Comparison of ENCODE assay signal across 1 cellular context in the genomic region with DNA sequence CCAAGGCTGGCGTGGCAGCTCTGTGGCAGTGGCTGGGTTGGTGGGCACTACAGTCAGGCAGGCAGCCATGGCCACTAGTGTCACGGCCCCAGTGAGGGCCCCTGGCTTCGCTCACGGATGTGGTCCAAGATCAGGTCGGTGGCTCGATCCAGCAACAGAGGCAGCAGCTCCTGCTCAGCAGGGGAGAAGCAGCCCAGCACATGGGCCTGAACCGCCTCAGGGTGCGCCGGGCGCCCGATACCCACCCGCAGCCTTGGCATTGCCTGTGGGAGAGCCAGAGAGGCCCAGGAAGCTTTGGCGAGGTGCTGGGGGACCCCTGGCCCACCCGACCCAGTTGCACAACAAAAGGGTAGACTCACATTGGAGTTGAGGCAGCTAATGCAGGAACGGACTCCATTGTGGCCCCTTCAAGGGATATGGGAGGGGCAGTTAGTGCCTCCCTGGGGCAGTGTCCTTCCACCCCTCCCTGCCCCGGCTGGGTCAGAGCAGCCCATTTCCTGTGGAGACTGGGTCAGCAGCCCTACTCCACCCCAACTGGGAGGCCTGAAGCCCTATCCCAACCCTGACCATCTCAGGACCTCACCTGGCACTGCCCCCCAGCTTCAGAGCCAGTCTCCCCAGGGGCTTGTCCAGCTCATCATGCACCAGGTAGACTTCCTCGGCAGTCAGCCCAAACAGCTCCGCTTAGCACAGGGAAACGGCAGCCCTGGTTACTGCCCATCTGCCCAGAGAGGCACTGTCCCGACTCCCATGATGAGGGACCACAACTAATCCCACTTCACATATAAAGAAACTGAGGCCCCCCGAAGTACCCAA.
A peak's percentile ranks its signal among the peaks of the same experiment; 100 is the strongest.
TF ChIP-seq lines count a peak whose summit lies in the region.

No MANE protein-coding gene starts in this region.

TF ChIP-seq in HepG2, 621 proteins besides CTCF, POLR2A, EP300 and RAD21:
- 0 out of 2 replicates have a peak, but pooled peaks have one; percentile 38 for TF ChIP-seq EED (CRISPR knock-in tag; IDR thresholded peaks at IDR 0.05)
- TF ChIP-seq KDM2A (CRISPR knock-in tag; IDR thresholded peaks at IDR 0.05; ENCODE audit: borderline replicate concordance, low read depth) = 0 out of 2 replicates have a peak, but pooled peaks have one; percentile 9
- TF ChIP-seq MAZ (IDR thresholded peaks at IDR 0.05; ENCODE audit: borderline replicate concordance, low read depth, low read length) = no peak
- 0 out of 2 replicates have a peak, but pooled peaks have one; percentile 26 for TF ChIP-seq MAZ (CRISPR knock-in tag; IDR thresholded peaks at IDR 0.05; ENCODE audit: low read depth)
- TF ChIP-seq MTA3 (CRISPR knock-in tag; IDR thresholded peaks at IDR 0.05) = no peak
- 0 out of 2 replicates have a peak, but pooled peaks have one; percentile 28 for TF ChIP-seq ZNF768 (CRISPR knock-in tag; IDR thresholded peaks at IDR 0.05)
